ENCODE assay signal across 23 cellular contexts in genomic region chr7:122145937-122146336, GRCh38.
"Had no signal": no experiment of that assay in that cellular context is flagged by ENCODE, and none has a peak within 500 bp of the region (broad histone marks: within the 10 kb centered on the region; RNA-seq: fewer than 3 reads in every experiment).

No MANE protein-coding gene starts in this region.

- H3K9me3 Mint-ChIP-seq: dendritic cell treated with granulocyte-macrophage colony-stimulating factor and Interleukin-4, amounts not matched to agents 40 ng/mL and 50 ng/mL, for 4 days; stimulated activated naive B cell treated with anti-CD40 and anti-IgM and Interleukin-4, amounts not matched to agents 10 μg/mL and 1 μg/mL and 100 μg/mL, for 72 hours had no signal

- H3K4me3 Mint-ChIP-seq: dendritic cell treated with granulocyte-macrophage colony-stimulating factor and Interleukin-4, amounts not matched to agents 40 ng/mL and 50 ng/mL, for 4 days; stimulated activated naive B cell treated with anti-CD40 and anti-IgM and Interleukin-4, amounts not matched to agents 10 μg/mL and 1 μg/mL and 100 μg/mL, for 72 hours had no signal

- H3K9ac ChIP-seq: parathyroid adenoma had no signal

- H3K36me3 Mint-ChIP-seq: immature natural killer cell; naive B cell; stimulated activated naive B cell treated with anti-CD40 and anti-IgM and Interleukin-4, amounts not matched to agents 10 μg/mL and 1 μg/mL and 100 μg/mL, for 72 hours had no signal

- H3K27me3 ChIP-seq: ascending aorta, breast epithelium, sigmoid colon had no signal

- H3K4me3 ChIP-seq: ascending aorta, breast epithelium, mucosa of descending colon, sigmoid colon, spleen, thoracic aorta had no signal

- ATAC-seq: activated CD4-positive, CD25-positive, alpha-beta regulatory T cell treated with anti-CD3 and anti-CD28 coated beads, Interleukin-2, amount 50 U/mL, for 24 hours; mucosa of descending colon; stimulated activated naive B cell treated with anti-CD40 and anti-IgM and Interleukin-4, amounts not matched to agents 10 μg/mL and 1 μg/mL and 100 μg/mL, for 72 hours had no signal

- H3K36me3 ChIP-seq: ascending aorta, breast epithelium, sigmoid colon, spleen, thoracic aorta had no signal

- H3K27ac ChIP-seq: ascending aorta, breast epithelium, parathyroid adenoma, sigmoid colon, spleen, thoracic aorta had no signal

- H3K9me3 ChIP-seq: ascending aorta, breast epithelium, mucosa of descending colon, sigmoid colon, spleen, thoracic aorta had no signal

- DNase-seq: activated CD4-positive, alpha-beta T cell treated with anti-CD3 and anti-CD28 coated beads, Interleukin-2, amount 50 U/mL, for 1 hour; activated CD8-positive, alpha-beta memory T cell treated with anti-CD3 and anti-CD28 coated beads, Interleukin-2, amount 50 U/mL, for 48 hours; activated effector memory CD4-positive, alpha-beta T cell treated with anti-CD3 and anti-CD28 coated beads, Interleukin-2, amount 50 U/mL, for 16 hours; activated naive CD4-positive, alpha-beta T cell treated with anti-CD3 and anti-CD28 coated beads, Interleukin-2, amount 50 U/mL, for 16 hours; activated T-cell treated with anti-CD3 and anti-CD28 coated beads, Interleukin-2, amount 50 U/mL, for 48 hours; effector CD8-positive, alpha-beta T cell; foreskin fibroblast; hypothalamus; immature natural killer cell; kidney glomerular epithelial cell; mesenchymal stem cell; mucosa of descending colon; naive B cell; sigmoid colon; spleen; stimulated activated CD4-positive, alpha-beta T cell treated with anti-CD3 and anti-CD28 coated beads, Interleukin-4, amount 100 ng/mL, for 4 hours; stimulated activated naive B cell treated with anti-CD40 and anti-IgM and Interleukin-4, amounts not matched to agents 10 μg/mL and 1 μg/mL and 100 μg/mL, for 72 hours had no signal

- H3K4me1 ChIP-seq: breast epithelium, parathyroid adenoma had no signal

- H3K27ac Mint-ChIP-seq: dendritic cell treated with granulocyte-macrophage colony-stimulating factor and Interleukin-4, amounts not matched to agents 40 ng/mL and 50 ng/mL, for 4 days; immature natural killer cell; stimulated activated naive B cell treated with anti-CD40 and anti-IgM and Interleukin-4, amounts not matched to agents 10 μg/mL and 1 μg/mL and 100 μg/mL, for 72 hours had no signal
